Comparison of ENCODE assay signal across 1 cellular context in genomic region chr5:142221091-142221860, GRCh38.
TF ChIP-seq lines count a peak whose summit lies in the region.

No MANE protein-coding gene starts in this region.

TF ChIP-seq in H1, 55 proteins besides CTCF, POLR2A, EP300 and RAD21:
- no peak for TF ChIP-seq JUND (IDR thresholded peaks at IDR 0.05; ENCODE audit: low read length)
- TF ChIP-seq CREB1 (IDR thresholded peaks at IDR 0.05): no peak
- no peak for TF ChIP-seq GABPA (IDR thresholded peaks at IDR 0.05; ENCODE audit: borderline replicate concordance, insufficient read depth, low read length)
- no peak for TF ChIP-seq GTF2F1 (IDR thresholded peaks at IDR 0.05; ENCODE audit: borderline replicate concordance, low read depth, low read length)
- TF ChIP-seq, protein P1, sequence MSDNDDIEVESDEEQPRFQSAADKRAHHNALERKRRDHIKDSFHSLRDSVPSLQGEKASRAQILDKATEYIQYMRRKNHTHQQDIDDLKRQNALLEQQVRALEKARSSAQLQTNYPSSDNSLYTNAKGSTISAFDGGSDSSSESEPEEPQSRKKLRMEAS (IDR thresholded peaks at IDR 0.05): no peak
- TF ChIP-seq RFX5 (IDR thresholded peaks at IDR 0.05; ENCODE audit: borderline replicate concordance, low read depth, low read length): no peak
- no peak for TF ChIP-seq HDAC6 (IDR thresholded peaks at IDR 0.05; ENCODE audit: low read depth, low read length)
- TF ChIP-seq KDM1A (IDR thresholded peaks at IDR 0.05; ENCODE audit: borderline replicate concordance, low read length): no peak
